In genomic region chrX:104195013-104195412, GRCh38 we compare ENCODE assay signal across 15 cellular contexts.
"Had no signal": no experiment of that assay in that cellular context is flagged by ENCODE, and none has a peak within 500 bp of the region (broad histone marks: within the 10 kb centered on the region; RNA-seq: fewer than 3 reads in every experiment).

No MANE protein-coding gene starts in this region.

- H3K4me1 ChIP-seq: breast epithelium, gastrocnemius medialis, right atrium auricular region, tibial artery had no signal

- H3K27ac ChIP-seq: breast epithelium, gastrocnemius medialis, right atrium auricular region, tibial artery had no signal

- H3K36me3 ChIP-seq: breast epithelium had no signal

- H3K9me3 ChIP-seq: breast epithelium, gastrocnemius medialis, right atrium auricular region, tibial artery had no signal

- H3K27me3 ChIP-seq: gastrocnemius medialis, right atrium auricular region, tibial artery had no signal

- DNase-seq: activated B cell treated with CpG ODN at 0.5 μM for 24 hours; activated effector memory CD4-positive, alpha-beta T cell treated with anti-CD3 and anti-CD28 coated beads, Interleukin-2, amount 50 U/mL, for 16 hours; activated naive CD4-positive, alpha-beta T cell treated with anti-CD3 and anti-CD28 coated beads, Interleukin-2, amount 50 U/mL, for 16 hours; activated T-cell treated with anti-CD3 and anti-CD28 coated beads, Interleukin-2, amount 50 U/mL, for 4 hours; cerebellar nuclear complex; effector CD4-positive, alpha-beta T cell; gastrocnemius medialis; occipital lobe; stimulated activated CD4-positive, alpha-beta T cell treated with anti-CD3 and anti-CD28 coated beads, Interleukin-2, amount 100 ng/mL, for 24 hours; stimulated activated naive CD8-positive, alpha-beta T cell treated with anti-CD3 and anti-CD28 coated beads, Interleukin-15, Interleukin-2, amounts not matched to agents 100 U/mL and 50 U/mL, for 24 hours; substantia nigra; tibial artery had no signal

- H3K4me3 ChIP-seq: breast epithelium, gastrocnemius medialis, right atrium auricular region, tibial artery had no signal

- ATAC-seq: activated CD8-positive, alpha-beta T cell treated with anti-CD3 and anti-CD28 coated beads, Interleukin-2, amount 10 ng/mL, durations not matched to agents 7 days and 5 days; gastrocnemius medialis; stimulated activated naive CD8-positive, alpha-beta T cell treated with anti-CD3 and anti-CD28 coated beads, Interleukin-15, Interleukin-2, amounts not matched to agents 100 U/mL and 50 U/mL, for 24 hours had no signal
